8 cellular contexts compared by ENCODE assay signal in the genomic region with DNA sequence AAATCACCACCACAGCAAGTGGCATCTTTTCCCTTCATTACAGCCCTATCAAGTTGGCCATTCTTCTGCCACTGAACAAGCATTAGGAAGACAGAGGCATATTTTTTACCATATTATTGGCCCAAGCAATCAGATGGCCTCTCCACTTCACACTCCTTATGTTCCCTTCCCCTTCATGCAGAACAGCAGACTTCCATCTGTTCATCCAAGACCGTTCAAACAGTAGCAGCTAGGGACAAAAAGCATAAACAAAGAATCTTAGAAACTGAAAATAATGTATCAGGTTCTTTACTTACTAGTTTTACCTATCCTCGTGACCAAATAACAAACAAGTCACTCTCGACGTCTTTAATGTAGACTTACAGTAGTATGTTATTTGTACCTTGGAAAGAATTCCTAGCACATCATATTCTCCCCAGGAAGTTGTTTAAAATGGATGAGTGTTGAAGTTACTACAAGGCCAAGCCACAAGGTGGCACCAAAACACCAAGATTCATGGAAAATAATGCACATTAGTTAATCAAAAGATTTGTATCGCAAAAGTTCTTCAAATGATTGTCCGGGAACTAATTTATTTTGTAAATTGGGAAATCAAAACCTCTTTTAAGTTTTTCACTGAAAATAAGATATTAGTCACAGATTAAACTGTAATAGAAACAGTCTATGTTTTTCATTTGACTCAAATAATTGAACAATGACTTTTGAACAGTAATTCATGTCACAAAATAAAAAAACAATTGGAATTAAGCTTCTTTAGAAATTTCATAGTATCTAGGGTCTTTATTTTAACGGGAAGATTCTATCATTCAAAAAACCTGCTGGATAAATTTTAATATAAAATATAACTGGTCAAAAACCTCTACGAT.
DNase-seq lines count a peak whose midpoint lies in the region; ATAC-seq, FAIRE-seq and TF ChIP-seq lines count a peak whose summit lies in the region.

No MANE protein-coding gene starts in this region.

- H3K4me1 Mint-ChIP-seq in GM23338, result peaks cover 33% of the 10 kb centered on the region
- no peaks in the 10 kb centered on the region for H3K4me1 Mint-ChIP-seq in activated CD8-positive, alpha-beta T cell treated with anti-CD3 and anti-CD28 coated beads for 36 hours (ENCODE audit: low read depth)

- H3K4me1 ChIP-seq in GM23338 (ENCODE audit: insufficient read depth) (peaks cover 23% of the 10 kb centered on the region), neutrophil (ENCODE audit: control insufficient read depth in 1 of 2, insufficient read depth in 1 of 2, low read depth in 1 of 2, low read length in 1 of 2) (no peaks in the 10 kb centered on the region)

- POLR2A ChIA-PET in activated CD8-positive, alpha-beta T cell treated with anti-CD3 and anti-CD28 coated beads for 36 hours (lab: Charles Lee), result no interaction called here

- H3K27ac ChIP-seq in C4-2B (no peak overlapping the region), GM23338 (ENCODE audit: low read depth) (no peak overlapping the region), neutrophil (no peak overlapping the region)

- no peaks in the 10 kb centered on the region for H3K9me3 Mint-ChIP-seq in GM23338
- H3K9me3 Mint-ChIP-seq in activated CD8-positive, alpha-beta T cell treated with anti-CD3 and anti-CD28 coated beads for 36 hours, result no peaks in the 10 kb centered on the region

- H3K79me2 ChIP-seq in GM23338 (replicated peaks; ENCODE audit: insufficient read depth), result no peaks in the 10 kb centered on the region

- peak; percentile 85 for TF ChIP-seq CTCF in C4-2B (conservative IDR thresholded peaks at IDR 0.05)
- peak; percentile 82 to 98 for TF ChIP-seq CTCF in GM23338 (conservative IDR thresholded peaks at IDR 0.05; ENCODE audit: low read depth in 2 of 2)
- peak; percentile 86 for TF ChIP-seq CTCF in activated CD8-positive, alpha-beta T cell treated with anti-CD3 and anti-CD28 coated beads for 36 hours (IDR thresholded peaks at IDR 0.05)
- peak; percentile 70 for TF ChIP-seq CTCF in neutrophil (IDR thresholded peaks at IDR 0.05)

- intact Hi-C loops in activated CD8-positive, alpha-beta T cell treated with anti-CD3 and anti-CD28 coated beads for 36 hours (cut with micrococcal nuclease), result loop anchor here (5.0 to 10.0 kb wide), 2 partner anchors 128 to 670 kb away; no protein-coding TSS in a partner anchor

- peaks cover 4% of the 10 kb centered on the region for H3K27me3 Mint-ChIP-seq in GM23338 (ENCODE audit: insufficient read depth, low read depth, poor library complexity)
- H3K27me3 Mint-ChIP-seq in activated CD8-positive, alpha-beta T cell treated with anti-CD3 and anti-CD28 coated beads for 36 hours, result no peaks in the 10 kb centered on the region

- CTCF ChIA-PET in activated CD8-positive, alpha-beta T cell treated with anti-CD3 and anti-CD28 coated beads for 36 hours (lab: Charles Lee), result interaction anchor here (0.6 to 3.9 kb wide), 12 partner anchors 9 to 719 kb away, joined by 3 to 13 read pairs (median 3); no protein-coding TSS in a partner anchor

- H3K27ac Mint-ChIP-seq in GM23338, result no peak overlapping the region
- H3K27ac Mint-ChIP-seq in activated CD8-positive, alpha-beta T cell treated with anti-CD3 and anti-CD28 coated beads for 36 hours, result no peak overlapping the region

- ATAC-seq in GM23338, result no peak
- ATAC-seq in activated CD8-positive, alpha-beta T cell treated with anti-CD3 and anti-CD28 coated beads for 36 hours, result no peak
- no peak for ATAC-seq in HG02759 (IDR thresholded peaks at IDR 0.05; ENCODE audit: unreplicated experiment)

- no peak overlapping the region for H2AFZ ChIP-seq in GM23338

- H3K36me3 ChIP-seq in GM23338 (ENCODE audit: insufficient read depth) (no peaks in the 10 kb centered on the region), neutrophil (peaks cover 43% of the 10 kb centered on the region)

- FAIRE-seq in urothelium cell line (lab: Jason Lieb, UNC), result peak; percentile 23

- DNase-seq in GM23338 (ENCODE audit: low spot score), result peak; percentile 76
- DNase-seq in NCI-H460 (ENCODE audit: extremely low read depth, low read depth), result peak; percentile 62
- peak; percentile 60 for DNase-seq in activated CD8-positive, alpha-beta T cell treated with anti-CD3 and anti-CD28 coated beads for 36 hours
- DNase-seq in erythroblast (lab: John Stamatoyannopoulos, UW), result peak; percentile 59 to 82
- DNase-seq in urothelium cell line (ENCODE audit: low spot score), result peak; percentile 48

- H3K4me2 ChIP-seq in GM23338, result no peak overlapping the region

- H3F3A ChIP-seq in GM23338 (replicated peaks; ENCODE audit: low read depth), result no peaks in the 10 kb centered on the region

- no peak overlapping the region for H3K4me3 Mint-ChIP-seq in GM23338
- no peak overlapping the region for H3K4me3 Mint-ChIP-seq in activated CD8-positive, alpha-beta T cell treated with anti-CD3 and anti-CD28 coated beads for 36 hours

- H3K27me3 ChIP-seq in GM23338 (ENCODE audit: insufficient read depth) (no peaks in the 10 kb centered on the region), neutrophil (no peaks in the 10 kb centered on the region)

- no peaks in the 10 kb centered on the region for H3K9me2 ChIP-seq in GM23338 (ENCODE audit: insufficient read depth)

- no peak for TF ChIP-seq POLR2A in erythroblast (IDR thresholded peaks at IDR 0.05; ENCODE audit: low read length)

- no peaks in the 10 kb centered on the region for H4K20me1 ChIP-seq in GM23338 (replicated peaks; ENCODE audit: insufficient read depth)

- H3K36me3 Mint-ChIP-seq in GM23338 (ENCODE audit: low read depth), result 0 out of 3 replicates have a peak, but pooled peaks cover 2% of the 10 kb centered on the region
- peaks cover 5% of the 10 kb centered on the region for H3K36me3 Mint-ChIP-seq in activated CD8-positive, alpha-beta T cell treated with anti-CD3 and anti-CD28 coated beads for 36 hours (ENCODE audit: low read depth)

- H3K4me3 ChIP-seq in GM23338 (no peak overlapping the region), neutrophil (ENCODE audit: low read depth in 1 of 2, low read length in 1 of 2) (no peak overlapping the region)

- no peaks in the 10 kb centered on the region for H3K9me3 ChIP-seq in neutrophil

TF ChIP-seq in GM23338, 12 proteins besides CTCF, POLR2A, EP300 and RAD21:
- TF ChIP-seq JUNB (IDR thresholded peaks at IDR 0.05; ENCODE audit: unreplicated experiment), result no peak
- TF ChIP-seq CREB1 (CRISPR knock-in tag; IDR thresholded peaks at IDR 0.05; ENCODE audit: low read depth), result no peak
- no peak for TF ChIP-seq ZNF462 (CRISPR knock-in tag; IDR thresholded peaks at IDR 0.05)
